Comparison of ENCODE assay signal across 24 cellular contexts in the genomic region with DNA sequence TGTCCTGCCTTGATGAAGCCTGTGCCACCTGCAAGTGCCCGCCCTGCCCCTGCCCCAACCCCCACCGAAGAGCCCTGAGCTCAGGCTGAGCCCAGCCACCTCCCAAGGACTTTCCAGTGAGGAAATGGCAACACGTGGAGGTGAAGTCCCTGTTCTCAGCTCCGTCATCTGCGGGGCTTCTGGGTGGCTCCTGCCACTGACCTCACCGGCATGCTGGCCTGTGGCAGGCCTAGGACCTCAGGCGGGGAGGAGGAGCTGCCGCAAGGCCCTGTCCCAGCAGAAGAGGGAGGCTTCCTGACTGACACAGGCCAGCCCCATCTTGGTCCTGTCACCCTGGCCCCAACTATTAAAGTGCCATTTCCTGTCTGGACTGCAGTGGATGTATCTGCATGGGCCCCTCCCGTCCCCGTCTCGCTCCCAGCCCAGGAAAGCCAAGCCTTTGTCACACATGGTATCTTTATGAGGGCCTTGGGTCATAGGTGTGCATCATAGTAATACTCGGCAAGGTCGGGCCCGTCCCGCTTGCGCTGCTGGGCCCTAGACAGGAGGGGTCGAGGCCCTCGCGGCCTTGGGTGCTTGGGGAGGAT. TPM values are rescaled to one million over a fixed set of nuclear protein-coding genes. Genes with fewer than 3 reads are reported as not detected.
DNase-seq lines count a peak whose midpoint lies in the region; ATAC-seq and TF ChIP-seq lines count a peak whose summit lies in the region.
"Had no signal": no experiment of that assay in that cellular context is flagged by ENCODE, and none has a peak within 500 bp of the region (broad histone marks: within the 10 kb centered on the region; RNA-seq: fewer than 3 reads in every experiment).

No MANE protein-coding gene starts in this region.

- peaks cover 5% of the 10 kb centered on the region for H3K79me1 ChIP-seq in trophoblast cell (ENCODE audit: low read length)

- TF ChIP-seq CTCF in mesothelial cell of epicardium (IDR thresholded peaks at IDR 0.05; ENCODE audit: unreplicated experiment), result no peak
- no peak for TF ChIP-seq CTCF in CD8-positive, alpha-beta T cell (IDR thresholded peaks at IDR 0.05)

- H2AK5ac ChIP-seq in trophoblast cell (ENCODE audit: low read length), result no peak overlapping the region

- no peak overlapping the region for H2BK120ac ChIP-seq in trophoblast cell (ENCODE audit: insufficient read depth, low read length, poor library complexity)

- H3K9me3 ChIP-seq in T-helper 17 cell (ENCODE audit: control insufficient read depth, low read length, poor library complexity, severe bottlenecking), result no peaks in the 10 kb centered on the region
- H3K9me3 ChIP-seq in trophoblast cell (ENCODE audit: insufficient read depth, low read depth, low read length), result no peaks in the 10 kb centered on the region
- H3K9me3 ChIP-seq in CD8-positive, alpha-beta T cell (ENCODE audit: low read length), result no peaks in the 10 kb centered on the region
- H3K9me3 ChIP-seq: BE2C, left lung, Peyer's patch, right lobe of liver had no signal

- H3K27ac ChIP-seq in trophoblast cell (ENCODE audit: low read depth, low read length), result no peak overlapping the region
- no peak overlapping the region for H3K27ac ChIP-seq in CD8-positive, alpha-beta T cell (ENCODE audit: low read depth, low read length)
- H3K27ac ChIP-seq: left lung, Peyer's patch, right lobe of liver had no signal

- no peak overlapping the region for H4K8ac ChIP-seq in trophoblast cell (ENCODE audit: low read depth, low read length)

- H3K4me2 ChIP-seq in trophoblast cell (ENCODE audit: low read length), result no peak overlapping the region

- H3K79me2 ChIP-seq in trophoblast cell (ENCODE audit: control insufficient read depth, insufficient read depth, low read length, poor library complexity), result no peaks in the 10 kb centered on the region

- WGBS in trophoblast cell (ENCODE audit: extremely low coverage, insufficient coverage, insufficient read length), result no CpG with 5 or more reads among the region's 19 CpGs

- H3K36me3 ChIP-seq in trophoblast cell (ENCODE audit: control insufficient read depth in 1 of 2, insufficient read depth in 2 of 2, low read length in 2 of 2), result peaks cover 22 to 28% of the 10 kb centered on the region in 2 experiments
- peaks cover 7% of the 10 kb centered on the region for H3K36me3 ChIP-seq in CD8-positive, alpha-beta T cell (ENCODE audit: insufficient read depth, low read length)

- no peak overlapping the region for H2BK12ac ChIP-seq in trophoblast cell (ENCODE audit: low read length)

- H3K36me3 Mint-ChIP-seq in T-helper 17 cell (ENCODE audit: low read depth) (no peaks in the 10 kb centered on the region), mesothelial cell of epicardium (peaks cover 1% of the 10 kb centered on the region)
- peaks cover 18% of the 10 kb centered on the region for H3K36me3 Mint-ChIP-seq in CD8-positive, alpha-beta T cell

- H3K9ac ChIP-seq in trophoblast cell (ENCODE audit: low read length), result no peak overlapping the region

- no peak overlapping the region for H3K4me3 ChIP-seq in trophoblast cell (ENCODE audit: low read depth, low read length)
- H3K4me3 ChIP-seq in CD8-positive, alpha-beta T cell (ENCODE audit: low read depth, low read length), result no peak overlapping the region
- H3K4me3 ChIP-seq: left lung, Peyer's patch, right lobe of liver had no signal

- no peak for DNase-seq in activated CD4-positive, CD25-positive, alpha-beta regulatory T cell treated with anti-CD3 and anti-CD28 coated beads, Interleukin-2, amount 50 U/mL, for 72 hours
- no peak for DNase-seq in T-helper 17 cell
- no peak for DNase-seq in left lobe of liver (ENCODE audit: low spot score)
- peak; percentile 48 to 53 for DNase-seq in trophoblast cell
- no peak for DNase-seq in mesothelial cell of epicardium (ENCODE audit: low spot score in 2 of 2, unreplicated experiment in 2 of 2)
- no peak for DNase-seq in CD8-positive, alpha-beta T cell
- DNase-seq: activated CD8-positive, alpha-beta memory T cell treated with anti-CD3 and anti-CD28 coated beads, Interleukin-2, amount 50 U/mL, for 4 hours; activated gamma-delta T cell; aorta; BE2C; cerebellar nuclear complex; effector memory CD4-positive, alpha-beta T cell; HCEC 1CT; NCI-H187; NCI-H345; right lobe of liver had no signal

- no peak overlapping the region for H2BK5ac ChIP-seq in trophoblast cell (ENCODE audit: low read depth, low read length, poor library complexity)

- no peak overlapping the region for H2AFZ ChIP-seq in trophoblast cell (ENCODE audit: insufficient read depth, low read length, poor library complexity)

- no peak overlapping the region for H4K12ac ChIP-seq in trophoblast cell (ENCODE audit: low read depth, low read length)

- H3K4me3 Mint-ChIP-seq in T-helper 17 cell (peak overlapping the region; percentile 52), mesothelial cell of epicardium (no peak overlapping the region)
- H3K4me3 Mint-ChIP-seq in CD8-positive, alpha-beta T cell, result no peak overlapping the region
- H3K4me3 Mint-ChIP-seq: stimulated activated naive CD8-positive, alpha-beta T cell treated with anti-CD3 and anti-CD28 coated beads, Interleukin-15, Interleukin-2, amounts not matched to agents 100 ng/mL and 50 ng/mL, for 24 hours had no signal

- CTCF ChIA-PET in CD8-positive, alpha-beta T cell (lab: Charles Lee), result no interaction called here

- peak; percentile 15 to 22 for ATAC-seq in activated CD4-positive, CD25-positive, alpha-beta regulatory T cell treated with anti-CD3 and anti-CD28 coated beads, Interleukin-2, amount 50 U/mL, for 24 hours
- ATAC-seq in T-helper 17 cell (peak; percentile 15), left lobe of liver (peak; percentile 3), HG03025 (IDR thresholded peaks at IDR 0.05; ENCODE audit: low FRiP score, unreplicated experiment) (no peak)
- no peak for ATAC-seq in CD8-positive, alpha-beta T cell

- no peaks in the 10 kb centered on the region for H3K9me3 Mint-ChIP-seq in mesothelial cell of epicardium
- H3K9me3 Mint-ChIP-seq in CD8-positive, alpha-beta T cell, result no peaks in the 10 kb centered on the region
- H3K9me3 Mint-ChIP-seq: stimulated activated naive CD8-positive, alpha-beta T cell treated with anti-CD3 and anti-CD28 coated beads, Interleukin-15, Interleukin-2, amounts not matched to agents 100 ng/mL and 50 ng/mL, for 24 hours had no signal

- no peaks in the 10 kb centered on the region for H3K27me3 ChIP-seq in trophoblast cell (ENCODE audit: insufficient read depth, low read length)
- no peaks in the 10 kb centered on the region for H3K27me3 ChIP-seq in CD8-positive, alpha-beta T cell (ENCODE audit: insufficient read depth, low read length)
- H3K27me3 ChIP-seq: BE2C, Peyer's patch, right lobe of liver had no signal

- H3K14ac ChIP-seq in trophoblast cell (ENCODE audit: low read length), result no peak overlapping the region

- peaks cover 14% of the 10 kb centered on the region for H3K4me1 Mint-ChIP-seq in T-helper 17 cell
- no peaks in the 10 kb centered on the region for H3K4me1 Mint-ChIP-seq in mesothelial cell of epicardium
- H3K4me1 Mint-ChIP-seq in CD8-positive, alpha-beta T cell (ENCODE audit: low read depth), result peaks cover 9% of the 10 kb centered on the region

- peaks cover 15 to 16% of the 10 kb centered on the region in 2 experiments for H3K4me1 ChIP-seq in trophoblast cell (ENCODE audit: control insufficient read depth in 1 of 2, insufficient read depth in 2 of 2, low read length in 2 of 2)
- H3K4me1 ChIP-seq in CD8-positive, alpha-beta T cell (ENCODE audit: insufficient read depth, low read length), result peaks cover 6% of the 10 kb centered on the region
- H3K4me1 ChIP-seq: BE2C, right lobe of liver had no signal

- H3K23ac ChIP-seq in trophoblast cell (ENCODE audit: low read length), result no peak overlapping the region

- H3K18ac ChIP-seq in trophoblast cell (ENCODE audit: low read length), result no peak overlapping the region

- H3K27me3 Mint-ChIP-seq in T-helper 17 cell (no peaks in the 10 kb centered on the region), mesothelial cell of epicardium (ENCODE audit: low read depth) (no peaks in the 10 kb centered on the region)
- no peaks in the 10 kb centered on the region for H3K27me3 Mint-ChIP-seq in CD8-positive, alpha-beta T cell (ENCODE audit: low read depth)
- H3K27me3 Mint-ChIP-seq: stimulated activated naive CD8-positive, alpha-beta T cell treated with anti-CD3 and anti-CD28 coated beads, Interleukin-15, Interleukin-2, amounts not matched to agents 100 ng/mL and 50 ng/mL, for 24 hours had no signal

- intact Hi-C loops in CD8-positive, alpha-beta T cell (cut with DNase I, micrococcal nuclease), result loop anchor here in 1 of 2 experiments (2.0 kb wide), 1 partner anchor 57 kb away; no protein-coding TSS in a partner anchor

- no peak overlapping the region for H3K4ac ChIP-seq in trophoblast cell (ENCODE audit: low read depth, low read length)

- H4K91ac ChIP-seq in trophoblast cell (ENCODE audit: low read depth, low read length), result no peak overlapping the region

- POLR2A ChIA-PET in CD8-positive, alpha-beta T cell (lab: Charles Lee), result no interaction called here

- H3K27ac Mint-ChIP-seq in T-helper 17 cell (no peak overlapping the region), mesothelial cell of epicardium (no peak overlapping the region)
- no peak overlapping the region for H3K27ac Mint-ChIP-seq in CD8-positive, alpha-beta T cell
- H3K27ac Mint-ChIP-seq: stimulated activated naive CD8-positive, alpha-beta T cell treated with anti-CD3 and anti-CD28 coated beads, Interleukin-15, Interleukin-2, amounts not matched to agents 100 ng/mL and 50 ng/mL, for 24 hours had no signal

RNA-seq across cellular contexts. Expression of gene FREY1, which starts 0.9 kb away (rescaled TPM):
- total RNA-seq in T-helper 17 cell (1 to 10 TPM; 3.1 to 3.2 TPM), left lobe of liver (0.68 TPM), mesothelial cell of epicardium (2.3 to 3.9 TPM (median 3.4 TPM) in 3 replicates)
- 0.40 and 0.43 TPM in 2 replicates for polyA plus RNA-seq in trophoblast cell (2013)
- total RNA-seq in CD8-positive, alpha-beta T cell, result 1 to 10 TPM; 3.7 to 5.1 TPM
- total RNA-seq: mucosa of gallbladder had no signal
- polyA plus RNA-seq: aorta had no signal

RNA-seq across cellular contexts. Expression of gene PEX16, which starts 11.5 kb away (rescaled TPM):
- total RNA-seq in T-helper 17 cell (10 to 100 TPM; 59.1 to 64.2 TPM), left lobe of liver (37.0 TPM), mesothelial cell of epicardium (19.8 to 23.1 TPM (median 20.7 TPM) in 3 replicates)
- 14.1 and 15.5 TPM in 2 replicates for polyA plus RNA-seq in trophoblast cell (2013)
- 10 to 100 TPM; 51.5 to 55.6 TPM for total RNA-seq in CD8-positive, alpha-beta T cell

RNA-seq across cellular contexts. Expression of gene LARGE2, which starts 16.3 kb away (rescaled TPM):
- total RNA-seq in T-helper 17 cell (1 to 10 TPM; 3.9 to 7.9 TPM), left lobe of liver (2.9 TPM), mesothelial cell of epicardium (5.0 to 6.0 TPM (median 5.2 TPM) in 3 replicates)
- polyA plus RNA-seq in trophoblast cell (2013), result 7.3 and 8.4 TPM in 2 replicates
- 1 to 10 TPM; 3.0 to 4.2 TPM for total RNA-seq in CD8-positive, alpha-beta T cell
- total RNA-seq: A172, osteocyte had no signal
- polyA plus RNA-seq: aorta had no signal

RNA-seq across cellular contexts. Expression of gene MAPK8IP1, which starts 20.7 kb away (rescaled TPM):
- total RNA-seq in T-helper 17 cell, result 10 to 100 TPM in 1 of 2 donors, 1 to 10 TPM in 1; 7.6 to 10.2 TPM
- 8.0 TPM for total RNA-seq in left lobe of liver
- 7.4 and 8.1 TPM in 2 replicates for polyA plus RNA-seq in trophoblast cell (2013)
- total RNA-seq in mesothelial cell of epicardium, result 11.5 to 13.8 TPM (median 12.7 TPM) in 3 replicates
- total RNA-seq in CD8-positive, alpha-beta T cell, result 1 to 10 TPM; 6.5 to 8.4 TPM

RNA-seq across cellular contexts. Expression of gene CRY2, which starts 58.9 kb away (rescaled TPM):
- total RNA-seq in T-helper 17 cell, result 100 to 1,000 TPM; 200 to 224 TPM
- 52.9 TPM for total RNA-seq in left lobe of liver
- polyA plus RNA-seq in trophoblast cell (2013), result 7.8 and 8.1 TPM in 2 replicates
- total RNA-seq in mesothelial cell of epicardium, result 33.8 to 35.9 TPM (median 34.3 TPM) in 3 replicates
- total RNA-seq in CD8-positive, alpha-beta T cell, result 100 to 1,000 TPM; 172 to 177 TPM

Comparison
In these comparisons a context has a peak if more than half of its experiments do, and no peak if none do; other contexts are left out.
1. ATAC-seq: peak in activated CD4-positive, CD25-positive, alpha-beta regulatory T cell treated with anti-CD3 and anti-CD28 coated beads, Interleukin-2, amount 50 U/mL, for 24 hours (2 of 2), T-helper 17 cell (single experiment) and left lobe of liver (single experiment); none in CD8-positive, alpha-beta T cell (single experiment) and HG03025 (single experiment).
2. DNase-seq: peak in trophoblast cell (2 of 2); none in activated CD4-positive, CD25-positive, alpha-beta regulatory T cell treated with anti-CD3 and anti-CD28 coated beads, Interleukin-2, amount 50 U/mL, for 72 hours (single experiment), T-helper 17 cell (0 of 3), left lobe of liver (single experiment), mesothelial cell of epicardium (0 of 2) and CD8-positive, alpha-beta T cell (0 of 7).